In genomic region chr10:6148251-6148691, GRCh38 we compare ENCODE assay signal across 1 cellular context.
TF ChIP-seq lines count a peak whose summit lies in the region.

No MANE protein-coding gene starts in this region.

TF ChIP-seq in H1, 55 proteins besides CTCF, POLR2A, EP300 and RAD21 (continued from another document):
- TF ChIP-seq SAP30 (IDR thresholded peaks at IDR 0.05; ENCODE audit: insufficient read depth, insufficient replicate concordance, low read length) (no peak), SIX5 (IDR thresholded peaks at IDR 0.05; ENCODE audit: low read depth, low read length) (no peak)
TF ChIP-seq in H1: peak in this region for 1.
